Comparison of ENCODE assay signal across 19 cellular contexts in genomic region chr1:7690496-7691182, GRCh38.
"Had no signal": no experiment of that assay in that cellular context is flagged by ENCODE, and none has a peak within 500 bp of the region (broad histone marks: within the 10 kb centered on the region; RNA-seq: fewer than 3 reads in every experiment).

No MANE protein-coding gene starts in this region.

- H3K27me3 ChIP-seq: adrenal gland, breast epithelium, gastrocnemius medialis had no signal

- H3K36me3 ChIP-seq: adrenal gland, breast epithelium, gastrocnemius medialis, heart left ventricle, neutrophil, tibial artery had no signal

- H3K4me3 ChIP-seq: adrenal gland, breast epithelium, gastrocnemius medialis, heart left ventricle, tibial artery had no signal

- DNase-seq: activated CD4-positive, alpha-beta T cell treated with anti-CD3 and anti-CD28 coated beads, Interleukin-2, amount 10 ng/mL, durations not matched to agents 7 days and 5 days; activated CD8-positive, alpha-beta T cell treated with anti-CD3 and anti-CD28 coated beads, Interleukin-2, amount 10 ng/mL, durations not matched to agents 7 days and 5 days; activated effector memory CD4-positive, alpha-beta T cell treated with anti-CD3 and anti-CD28 coated beads, Interleukin-2, amount 50 U/mL, for 16 hours; activated naive CD4-positive, alpha-beta T cell treated with anti-CD3 and anti-CD28 coated beads, Interleukin-2, amount 50 U/mL, for 16 hours; activated T-cell treated with anti-CD3 and anti-CD28 coated beads, Interleukin-2, amount 50 U/mL, for 24 hours; adrenal gland; cerebellar nuclear complex; effector CD4-positive, alpha-beta T cell; gastrocnemius medialis; kidney glomerular epithelial cell; mesenchymal stem cell; naive thymus-derived CD8-positive, alpha-beta T cell; stimulated activated naive CD4-positive, alpha-beta T cell; substantia nigra; tibial artery had no signal

- H3K4me1 ChIP-seq: adrenal gland, breast epithelium, gastrocnemius medialis, tibial artery had no signal

- ATAC-seq: activated CD8-positive, alpha-beta T cell treated with anti-CD3 and anti-CD28 coated beads, Interleukin-2, amount 10 ng/mL, durations not matched to agents 7 days and 5 days; gastrocnemius medialis; heart left ventricle; naive thymus-derived CD8-positive, alpha-beta T cell had no signal

- H3K9me3 ChIP-seq: gastrocnemius medialis, heart left ventricle, neutrophil, tibial artery had no signal

- H3K4me1 Mint-ChIP-seq: activated CD4-positive, alpha-beta T cell treated with anti-CD3 and anti-CD28 coated beads, Interleukin-2, amount 10 ng/mL, durations not matched to agents 7 days and 5 days; naive thymus-derived CD8-positive, alpha-beta T cell had no signal

- H3K27me3 Mint-ChIP-seq: activated CD4-positive, alpha-beta T cell treated with anti-CD3 and anti-CD28 coated beads, Interleukin-2, amount 10 ng/mL, durations not matched to agents 7 days and 5 days had no signal

- H3K27ac Mint-ChIP-seq: activated CD4-positive, alpha-beta T cell treated with anti-CD3 and anti-CD28 coated beads, Interleukin-2, amount 10 ng/mL, durations not matched to agents 7 days and 5 days; activated CD8-positive, alpha-beta T cell treated with anti-CD3 and anti-CD28 coated beads, Interleukin-2, amount 10 ng/mL, durations not matched to agents 7 days and 5 days; activated T-cell treated with anti-CD3 and anti-CD28 coated beads, Interleukin-2, amount 50 U/mL, for 24 hours; T-helper 1 cell treated with Interleukin-12 subunit alpha and Interleukin-12 subunit beta and Interleukin-4 antibody, amounts not matched to agents 30 μg/mL and 1 μg/mL, for 36 hours had no signal

- H3K4me3 Mint-ChIP-seq: activated CD4-positive, alpha-beta T cell treated with anti-CD3 and anti-CD28 coated beads, Interleukin-2, amount 10 ng/mL, durations not matched to agents 7 days and 5 days; activated CD8-positive, alpha-beta T cell treated with anti-CD3 and anti-CD28 coated beads, Interleukin-2, amount 10 ng/mL, durations not matched to agents 7 days and 5 days; activated T-cell treated with anti-CD3 and anti-CD28 coated beads, Interleukin-2, amount 50 U/mL, for 24 hours; T-helper 1 cell treated with Interleukin-12 subunit alpha and Interleukin-12 subunit beta and Interleukin-4 antibody, amounts not matched to agents 30 μg/mL and 1 μg/mL, for 36 hours had no signal

- H3K27ac ChIP-seq: adrenal gland, breast epithelium, gastrocnemius medialis, heart left ventricle, neutrophil, tibial artery had no signal
